In genomic region chr17:42518046-42518754, GRCh38 we compare ENCODE assay signal across 8 cellular contexts. TPM values are rescaled to one million over a fixed set of nuclear protein-coding genes. Genes with fewer than 3 reads are reported as not detected.
DNase-seq lines count a peak whose midpoint lies in the region; ATAC-seq, FAIRE-seq and TF ChIP-seq lines count a peak whose summit lies in the region.

No MANE protein-coding gene starts in this region.

- peak; percentile 76 for FAIRE-seq in astrocyte (lab: Jason Lieb, UNC)
- no peak for FAIRE-seq in kidney (lab: Jason Lieb, UNC)

- no peaks in the 10 kb centered on the region for H3K9me3 Mint-ChIP-seq in astrocyte (ENCODE audit: unreplicated experiment)

- H4K20me1 ChIP-seq in astrocyte (ENCODE audit: insufficient read depth, low read length), result no peaks in the 10 kb centered on the region

- TF ChIP-seq CTCF in astrocyte (IDR thresholded peaks at IDR 0.05; ENCODE audit: insufficient read depth, low read depth, low read length) (no peak), kidney (IDR thresholded peaks at IDR 0.05; ENCODE audit: borderline replicate concordance, extremely low read depth, insufficient read depth) (no peak)

- intact Hi-C loops in kidney (cut with DNase I), result loop anchor here (10.0 kb wide), 1 partner anchor 93 kb away; the partner anchor contains the start of gene CAVIN1

- H3K4me1 Mint-ChIP-seq in astrocyte (ENCODE audit: low read depth, unreplicated experiment), result peaks cover 71% of the 10 kb centered on the region

- peak; percentile 96 for DNase-seq in astrocyte (ENCODE audit: low read depth)
- peak; percentile 90 for DNase-seq in kidney
- DNase-seq in stromal cell of bone marrow (ENCODE audit: low read depth), result peak; percentile 97
- no peak for DNase-seq in 8988T
- DNase-seq in activated T-cell treated with anti-CD3 and anti-CD28 coated beads, Interleukin-2, amount 50 U/mL, for 48 hours, result no peak

- no peak overlapping the region for H3K4me3 ChIP-seq in HUES6 (ENCODE audit: low read depth, low read length)
- peak overlapping the region; percentile 19 for H3K4me3 ChIP-seq in astrocyte (ENCODE audit: insufficient read depth, low read depth, low read length)
- H3K4me3 ChIP-seq in kidney (ENCODE audit: low read length in 2 of 2), result peak overlapping the region in 1 of 2 donors; percentile 10

- no peaks in the 10 kb centered on the region for H3K79me2 ChIP-seq in astrocyte (ENCODE audit: insufficient read depth, low read length)

- H3K9ac ChIP-seq in HUES6 (ENCODE audit: low read length) (peak overlapping the region; percentile 76), astrocyte (ENCODE audit: low read length) (peak overlapping the region; percentile 84), kidney (ENCODE audit: low read length in 2 of 2) (peak overlapping the region in 1 of 2 donors; percentile 70)

- H3K27me3 ChIP-seq in HUES6 (ENCODE audit: control insufficient read depth, insufficient read depth, low read length) (no peaks in the 10 kb centered on the region), astrocyte (ENCODE audit: insufficient read depth, low read length) (no peaks in the 10 kb centered on the region)

- H3K9me3 ChIP-seq in HUES6 (ENCODE audit: control insufficient read depth, insufficient read depth, low read depth, low read length), result no peaks in the 10 kb centered on the region
- no peaks in the 10 kb centered on the region for H3K9me3 ChIP-seq in astrocyte (ENCODE audit: insufficient read depth, low read depth, low read length)
- H3K9me3 ChIP-seq in kidney (ENCODE audit: control insufficient read depth in 1 of 2, low read length in 2 of 2), result no peaks in the 10 kb centered on the region

- no peaks in the 10 kb centered on the region for H3K27me3 Mint-ChIP-seq in astrocyte (ENCODE audit: low read depth, unreplicated experiment)

- no peak for ATAC-seq in HG02763 (IDR thresholded peaks at IDR 0.05; ENCODE audit: unreplicated experiment)
- no peak for ATAC-seq in GM18858 (IDR thresholded peaks at IDR 0.05; ENCODE audit: unreplicated experiment)

- H3K4me1 ChIP-seq in HUES6 (ENCODE audit: control insufficient read depth, insufficient read depth, low read length), result peaks cover 32% of the 10 kb centered on the region
- H3K4me1 ChIP-seq in astrocyte (ENCODE audit: insufficient read depth, low read length), result peaks cover 60% of the 10 kb centered on the region
- peaks cover 56 to 74% of the 10 kb centered on the region in 2 donors for H3K4me1 ChIP-seq in kidney (ENCODE audit: control insufficient read depth in 1 of 2, insufficient read depth in 1 of 2, low read depth in 1 of 2, low read length in 2 of 2)

- peak overlapping the region; percentile 100 for H3K27ac Mint-ChIP-seq in astrocyte (ENCODE audit: unreplicated experiment)

- H3K4me3 Mint-ChIP-seq in astrocyte (ENCODE audit: unreplicated experiment), result peak overlapping the region; percentile 12

- H3K36me3 Mint-ChIP-seq in astrocyte (ENCODE audit: low read depth, unreplicated experiment), result peaks cover 11% of the 10 kb centered on the region

- peak overlapping the region; percentile 3 for H2AFZ ChIP-seq in astrocyte (ENCODE audit: low read depth, low read length)

- H3K36me3 ChIP-seq in HUES6 (ENCODE audit: control insufficient read depth, insufficient read depth, low read length), result peaks cover 28% of the 10 kb centered on the region
- H3K36me3 ChIP-seq in astrocyte (ENCODE audit: insufficient read depth, low read length), result no peaks in the 10 kb centered on the region
- H3K36me3 ChIP-seq in kidney (ENCODE audit: control insufficient read depth in 1 of 2, insufficient read depth in 2 of 2, low read length in 2 of 2), result peaks cover 13 to 39% of the 10 kb centered on the region in 2 donors

- peak overlapping the region; percentile 79 for H3K4me2 ChIP-seq in astrocyte (ENCODE audit: low read length)

- H3K27ac ChIP-seq in HUES6 (ENCODE audit: low read depth, low read length) (no peak overlapping the region), astrocyte (ENCODE audit: low read depth, low read length) (peak overlapping the region; percentile 100), kidney (ENCODE audit: low read depth in 2 of 2, low read length in 2 of 2) (peak overlapping the region; percentile 91 to 96)

RNA-seq across cellular contexts. Expression of gene NAGLU, which starts 17.8 kb away (rescaled TPM):
- total RNA-seq in astrocyte (19.3 and 25.9 TPM in 2 replicates), kidney (37.5 TPM)
- 52.7 TPM for polyA plus RNA-seq in kidney (ENCODE audit: insufficient read depth, low read depth, low replicate concordance)

RNA-seq across cellular contexts. Expression of gene HSD17B1, which starts 34.5 kb away (rescaled TPM):
- total RNA-seq in astrocyte (1.5 and 1.7 TPM in 2 replicates), kidney (0.31 TPM)
- 3.3 TPM for polyA plus RNA-seq in kidney (ENCODE audit: insufficient read depth, low read depth, low replicate concordance)

RNA-seq across cellular contexts. Expression of gene COASY, which starts 43.7 kb away (rescaled TPM):
- 52.0 and 54.2 TPM in 2 replicates for total RNA-seq in astrocyte
- total RNA-seq in kidney, result 71.9 TPM
- 145 TPM for polyA plus RNA-seq in kidney (ENCODE audit: insufficient read depth, low read depth, low replicate concordance)

RNA-seq across cellular contexts. Expression of gene MLX, which starts 48.7 kb away (rescaled TPM):
- total RNA-seq in astrocyte, result 26.5 and 29.9 TPM in 2 replicates
- total RNA-seq in kidney, result 38.7 TPM
- polyA plus RNA-seq in kidney (ENCODE audit: insufficient read depth, low read depth, low replicate concordance), result 41.0 TPM

RNA-seq across cellular contexts. Expression of gene PSMC3IP, which starts 59.3 kb away (rescaled TPM):
- total RNA-seq in astrocyte (5.4 and 8.7 TPM in 2 replicates), kidney (5.8 TPM)
- 3.6 TPM for polyA plus RNA-seq in kidney (ENCODE audit: insufficient read depth, low read depth, low replicate concordance)

Comparison
In these comparisons a context has a peak if more than half of its experiments do, and no peak if none do; other contexts are left out.
1. DNase-seq: peak in astrocyte (single experiment), kidney (single experiment) and stromal cell of bone marrow (single experiment); none in 8988T (single experiment) and activated T-cell treated with anti-CD3 and anti-CD28 coated beads, Interleukin-2, amount 50 U/mL, for 48 hours (0 of 2).